2 cellular contexts compared by ENCODE assay signal in the genomic region with DNA sequence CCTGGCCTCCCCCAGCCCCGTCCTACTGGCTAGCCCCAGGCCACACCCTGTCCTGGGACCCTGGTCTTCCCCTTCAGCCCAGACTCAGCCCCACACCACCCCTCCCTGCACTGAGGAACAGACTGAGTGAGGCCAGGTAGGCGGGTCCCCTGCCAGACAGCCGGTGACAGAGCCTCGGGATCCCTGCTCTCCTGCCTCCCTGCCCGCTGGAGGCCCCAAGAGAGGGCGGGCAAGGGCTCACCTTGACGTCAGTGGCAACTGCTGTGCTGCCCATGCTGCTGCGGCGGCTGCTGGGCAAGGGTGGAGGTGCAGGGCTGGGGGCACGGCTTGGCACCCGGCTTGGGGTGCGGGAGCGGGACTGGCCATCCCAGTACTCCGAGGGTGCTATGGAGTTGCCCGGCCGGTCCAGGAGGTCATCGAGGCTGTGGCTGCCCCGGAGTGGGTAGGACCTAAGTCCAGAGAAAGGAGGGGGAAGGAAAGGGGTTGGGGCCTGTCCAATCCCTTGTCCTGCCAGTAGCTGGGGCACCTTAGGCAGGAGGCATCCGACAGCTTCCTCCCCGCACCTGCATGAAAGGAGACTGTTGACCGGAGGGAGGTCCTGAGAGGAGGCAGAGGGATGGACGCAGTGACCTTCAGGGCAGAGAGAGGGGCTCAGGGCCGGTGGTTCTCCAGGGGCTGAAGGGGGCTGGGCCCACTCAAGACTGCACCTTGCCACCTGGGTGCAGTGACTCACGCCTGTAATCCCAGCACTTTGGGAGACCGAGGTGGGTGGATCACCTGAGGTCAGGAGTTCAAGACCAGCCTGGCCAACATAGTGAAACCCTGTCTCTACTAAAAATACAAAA.
TF ChIP-seq lines count a peak whose summit lies in the region.

No MANE protein-coding gene starts in this region.

TF ChIP-seq in HepG2, 621 proteins besides CTCF, POLR2A, EP300 and RAD21:
- TF ChIP-seq ESRRA (CRISPR knock-in tag; IDR thresholded peaks at IDR 0.05; ENCODE audit: low read depth) = no peak
- TF ChIP-seq, protein P1, sequence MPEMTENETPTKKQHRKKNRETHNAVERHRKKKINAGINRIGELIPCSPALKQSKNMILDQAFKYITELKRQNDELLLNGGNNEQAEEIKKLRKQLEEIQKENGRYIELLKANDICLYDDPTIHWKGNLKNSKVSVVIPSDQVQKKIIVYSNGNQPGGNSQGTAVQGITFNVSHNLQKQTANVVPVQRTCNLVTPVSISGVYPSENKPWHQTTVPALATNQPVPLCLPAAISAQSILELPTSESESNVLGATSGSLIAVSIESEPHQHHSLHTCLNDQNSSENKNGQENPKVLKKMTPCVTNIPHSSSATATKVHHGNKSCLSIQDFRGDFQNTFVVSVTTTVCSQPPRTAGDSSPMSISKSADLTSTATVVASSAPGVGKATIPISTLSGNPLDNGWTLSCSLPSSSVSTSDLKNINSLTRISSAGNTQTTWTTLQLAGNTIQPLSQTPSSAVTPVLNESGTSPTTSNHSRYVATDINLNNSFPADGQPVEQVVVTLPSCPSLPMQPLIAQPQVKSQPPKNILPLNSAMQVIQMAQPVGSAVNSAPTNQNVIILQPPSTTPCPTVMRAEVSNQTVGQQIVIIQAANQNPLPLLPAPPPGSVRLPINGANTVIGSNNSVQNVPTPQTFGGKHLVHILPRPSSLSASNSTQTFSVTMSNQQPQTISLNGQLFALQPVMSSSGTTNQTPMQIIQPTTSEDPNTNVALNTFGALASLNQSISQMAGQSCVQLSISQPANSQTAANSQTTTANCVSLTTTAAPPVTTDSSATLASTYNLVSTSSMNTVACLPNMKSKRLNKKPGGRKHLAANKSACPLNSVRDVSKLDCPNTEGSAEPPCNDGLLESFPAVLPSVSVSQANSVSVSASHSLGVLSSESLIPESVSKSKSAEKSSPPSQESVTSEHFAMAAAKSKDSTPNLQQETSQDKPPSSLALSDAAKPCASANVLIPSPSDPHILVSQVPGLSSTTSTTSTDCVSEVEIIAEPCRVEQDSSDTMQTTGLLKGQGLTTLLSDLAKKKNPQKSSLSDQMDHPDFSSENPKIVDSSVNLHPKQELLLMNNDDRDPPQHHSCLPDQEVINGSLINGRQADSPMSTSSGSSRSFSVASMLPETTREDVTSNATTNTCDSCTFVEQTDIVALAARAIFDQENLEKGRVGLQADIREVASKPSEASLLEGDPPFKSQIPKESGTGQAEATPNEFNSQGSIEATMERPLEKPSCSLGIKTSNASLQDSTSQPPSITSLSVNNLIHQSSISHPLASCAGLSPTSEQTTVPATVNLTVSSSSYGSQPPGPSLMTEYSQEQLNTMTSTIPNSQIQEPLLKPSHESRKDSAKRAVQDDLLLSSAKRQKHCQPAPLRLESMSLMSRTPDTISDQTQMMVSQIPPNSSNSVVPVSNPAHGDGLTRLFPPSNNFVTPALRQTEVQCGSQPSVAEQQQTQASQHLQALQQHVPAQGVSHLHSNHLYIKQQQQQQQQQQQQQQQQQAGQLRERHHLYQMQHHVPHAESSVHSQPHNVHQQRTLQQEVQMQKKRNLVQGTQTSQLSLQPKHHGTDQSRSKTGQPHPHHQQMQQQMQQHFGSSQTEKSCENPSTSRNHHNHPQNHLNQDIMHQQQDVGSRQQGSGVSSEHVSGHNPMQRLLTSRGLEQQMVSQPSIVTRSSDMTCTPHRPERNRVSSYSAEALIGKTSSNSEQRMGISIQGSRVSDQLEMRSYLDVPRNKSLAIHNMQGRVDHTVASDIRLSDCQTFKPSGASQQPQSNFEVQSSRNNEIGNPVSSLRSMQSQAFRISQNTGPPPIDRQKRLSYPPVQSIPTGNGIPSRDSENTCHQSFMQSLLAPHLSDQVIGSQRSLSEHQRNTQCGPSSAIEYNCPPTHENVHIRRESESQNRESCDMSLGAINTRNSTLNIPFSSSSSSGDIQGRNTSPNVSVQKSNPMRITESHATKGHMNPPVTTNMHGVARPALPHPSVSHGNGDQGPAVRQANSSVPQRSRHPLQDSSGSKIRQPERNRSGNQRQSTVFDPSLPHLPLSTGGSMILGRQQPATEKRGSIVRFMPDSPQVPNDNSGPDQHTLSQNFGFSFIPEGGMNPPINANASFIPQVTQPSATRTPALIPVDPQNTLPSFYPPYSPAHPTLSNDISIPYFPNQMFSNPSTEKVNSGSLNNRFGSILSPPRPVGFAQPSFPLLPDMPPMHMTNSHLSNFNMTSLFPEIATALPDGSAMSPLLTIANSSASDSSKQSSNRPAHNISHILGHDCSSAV (CRISPR knock-in tag; IDR thresholded peaks at IDR 0.05; ENCODE audit: borderline replicate concordance) = no peak
- no peak for TF ChIP-seq MNT (IDR thresholded peaks at IDR 0.05)
- no peak for TF ChIP-seq FIP1L1 (IDR thresholded peaks at IDR 0.05; ENCODE audit: borderline replicate concordance, insufficient read depth, low read depth, low read length)
- TF ChIP-seq ZFP37 (CRISPR knock-in tag; IDR thresholded peaks at IDR 0.05; ENCODE audit: borderline replicate concordance) = no peak

TF ChIP-seq in WTC11, 78 proteins besides CTCF, POLR2A, EP300 and RAD21:
- no peak for TF ChIP-seq ZNF263 (CRISPR knock-in tag; IDR thresholded peaks at IDR 0.05; ENCODE audit: low read depth)
- TF ChIP-seq NFATC4 (CRISPR knock-in tag; IDR thresholded peaks at IDR 0.05) = no peak
- no peak for TF ChIP-seq E2F4 (CRISPR knock-in tag; IDR thresholded peaks at IDR 0.05; ENCODE audit: borderline replicate concordance, low read depth)
- TF ChIP-seq RORB (CRISPR knock-in tag; IDR thresholded peaks at IDR 0.05) = no peak
- TF ChIP-seq AFF4 (CRISPR knock-in tag; IDR thresholded peaks at IDR 0.05; ENCODE audit: borderline replicate concordance) = no peak
- no peak for TF ChIP-seq OVOL2 (CRISPR knock-in tag; IDR thresholded peaks at IDR 0.05; ENCODE audit: borderline replicate concordance)
- TF ChIP-seq, protein P2, sequence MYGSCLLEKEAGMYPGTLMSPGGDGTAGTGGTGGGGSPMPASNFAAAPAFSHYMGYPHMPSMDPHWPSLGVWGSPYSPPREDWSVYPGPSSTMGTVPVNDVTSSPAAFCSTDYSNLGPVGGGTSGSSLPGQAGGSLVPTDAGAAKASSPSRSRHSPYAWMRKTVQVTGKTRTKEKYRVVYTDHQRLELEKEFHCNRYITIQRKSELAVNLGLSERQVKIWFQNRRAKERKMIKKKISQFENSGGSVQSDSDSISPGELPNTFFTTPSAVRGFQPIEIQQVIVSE (CRISPR knock-in tag; IDR thresholded peaks at IDR 0.05; ENCODE audit: borderline replicate concordance) = no peak
- TF ChIP-seq GTF2I (CRISPR knock-in tag; conservative IDR thresholded peaks at IDR 0.05) = no peak
- no peak for TF ChIP-seq JUN (CRISPR knock-in tag; IDR thresholded peaks at IDR 0.05)
TF ChIP-seq in WTC11: peak in this region for 0.
